In the genomic region with DNA sequence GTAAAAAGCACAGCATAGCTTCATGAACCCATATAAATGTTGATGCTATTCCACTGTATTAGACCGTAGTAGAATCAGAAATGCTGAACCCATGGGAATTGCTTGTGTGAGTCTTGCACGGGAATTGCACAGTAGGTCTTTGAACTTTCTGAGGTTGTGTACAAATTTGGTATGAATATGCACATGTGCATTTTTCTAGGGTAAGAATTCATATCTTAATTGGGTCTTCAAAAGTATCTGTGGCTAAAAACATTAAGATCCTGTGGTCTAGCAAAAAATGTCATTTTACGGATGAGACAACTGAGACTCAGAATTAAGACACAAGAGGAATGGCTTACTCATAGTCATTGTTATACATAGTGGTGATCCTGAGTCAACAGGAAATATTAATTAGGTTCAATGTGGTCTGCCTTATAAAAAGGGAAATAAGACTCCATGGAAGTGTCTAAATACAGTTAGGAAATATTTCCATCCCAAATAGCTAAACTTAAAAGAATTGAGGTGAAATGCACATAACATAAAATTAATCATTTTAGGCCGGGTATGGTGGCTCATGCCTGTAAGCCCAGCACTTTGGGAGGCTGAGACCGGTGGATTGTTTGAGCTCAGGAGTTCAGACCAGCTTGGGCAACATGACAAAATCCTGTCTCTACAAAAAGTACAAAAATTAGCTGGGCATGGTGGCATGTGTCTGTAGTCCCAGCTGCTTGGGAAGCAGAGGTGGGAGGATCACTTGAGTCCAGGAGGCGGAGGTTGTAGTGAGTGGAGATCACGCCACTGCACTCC, we compare ENCODE assay signal across 10 cellular contexts. TPM values are rescaled to one million over a fixed set of nuclear protein-coding genes. Genes with fewer than 3 reads are reported as not detected.
A peak's percentile ranks its signal among the peaks of the same experiment; 100 is the strongest.
DNase-seq lines count a peak whose midpoint lies in the region; ATAC-seq and TF ChIP-seq lines count a peak whose summit lies in the region.
"Had no signal": no experiment of that assay in that cellular context is flagged by ENCODE, and none has a peak within 500 bp of the region (broad histone marks: within the 10 kb centered on the region; RNA-seq: fewer than 3 reads in every experiment).

No MANE protein-coding gene starts in this region.

- H3K9me3 ChIP-seq in gastroesophageal sphincter = no peaks in the 10 kb centered on the region

- H3K36me3 ChIP-seq in gastroesophageal sphincter = peaks cover 0 to 3% of the 10 kb centered on the region in 2 donors

- no peak for TF ChIP-seq POLR2A in gastroesophageal sphincter (IDR thresholded peaks at IDR 0.05)

- no peak for ATAC-seq in gastroesophageal sphincter

- POLR2A ChIA-PET in AG04449 (lab: Yijun Ruan, JAX) = interaction anchor here (0.5 kb wide), 1 partner anchor 36 kb away, joined by 3 read pairs; no protein-coding TSS in a partner anchor

- TF ChIP-seq EP300 in gastroesophageal sphincter (IDR thresholded peaks at IDR 0.05) = no peak

- peaks cover 3 to 30% (median 5%) of the 10 kb centered on the region in 3 donors for H3K4me1 ChIP-seq in gastroesophageal sphincter

- WGBS in gastroesophageal sphincter (ENCODE audit: low coverage in 1 of 2), 2 donors = 59 to 60% methylated on average over 5 to 7 of the region's 7 CpGs

- CTCF ChIA-PET in AG04449 (lab: Yijun Ruan, JAX) = interaction anchor here (1.8 kb wide), 1 partner anchor 43 kb away, joined by 7 read pairs; no protein-coding TSS in a partner anchor

- H3K27me3 ChIP-seq in gastroesophageal sphincter = no peaks in the 10 kb centered on the region

- H3K27ac ChIP-seq in VCaP (peak overlapping the region; percentile 6; the same call in 1 of the 2 replicates), gastroesophageal sphincter (peak overlapping the region in 3 of 4 donors; percentile 32 to 46 (median 42))

- H3K4me3 ChIP-seq in AG04449 (ENCODE audit: low read depth, low read length) (no peak overlapping the region), gastroesophageal sphincter (no peak overlapping the region)

- peak; percentile 52 for DNase-seq in AG04449 (ENCODE audit: low read depth, low spot score)
- DNase-seq in GM04504 (ENCODE audit: low read depth) = peak; percentile 74
- DNase-seq in superior temporal gyrus (ENCODE audit: extremely low spot score) = no peak
- DNase-seq in stimulated activated CD4-positive, alpha-beta T cell treated with anti-CD3 and anti-CD28 coated beads, Interleukin-2, amount 100 ng/mL, for 48 hours = no peak
- DNase-seq in NCI-H2171 treated with DMSO at 0.1 percent for 48 hours (lab: John Stamatoyannopoulos, UW) = no peak
- no peak for DNase-seq in NCI-H226
- DNase-seq: kidney, NCI-H1436 had no signal

- no peak for TF ChIP-seq CTCF in AG04449 (IDR thresholded peaks at IDR 0.05; ENCODE audit: insufficient read depth, low read length, missing control alignments)
- no peak for TF ChIP-seq CTCF in VCaP (conservative IDR thresholded peaks at IDR 0.05)
- TF ChIP-seq CTCF in gastroesophageal sphincter (IDR thresholded peaks at IDR 0.05) = no peak

RNA-seq across cellular contexts. Expression of a gene that starts 22.8 kb away (rescaled TPM):
- total RNA-seq in gastroesophageal sphincter = 10 to 100 TPM; 57.9 to 72.2 (median 65.1) TPM

Comparison
In these comparisons a context has a peak if more than half of its experiments do, and no peak if none do; other contexts are left out.
1. DNase-seq: peak in AG04449 (single experiment) and GM04504 (single experiment); none in superior temporal gyrus (single experiment), stimulated activated CD4-positive, alpha-beta T cell treated with anti-CD3 and anti-CD28 coated beads, Interleukin-2, amount 100 ng/mL, for 48 hours (0 of 2), NCI-H2171 treated with DMSO at 0.1 percent for 48 hours (single experiment) and NCI-H226 (single experiment).